Comparison of ENCODE assay signal across 14 cellular contexts in genomic region chr14:38207342-38207741, GRCh38. TPM values are rescaled to one million over a fixed set of nuclear protein-coding genes. Genes with fewer than 3 reads are reported as not detected.
DNase-seq lines count a peak whose midpoint lies in the region; ATAC-seq, FAIRE-seq and TF ChIP-seq lines count a peak whose summit lies in the region.
"Had no signal": no experiment of that assay in that cellular context is flagged by ENCODE, and none has a peak within 500 bp of the region (broad histone marks: within the 10 kb centered on the region; RNA-seq: fewer than 3 reads in every experiment).

No MANE protein-coding gene starts in this region.

- peak overlapping the region; percentile 95 for H3K4me2 ChIP-seq in endothelial cell of umbilical vein (ENCODE audit: insufficient read depth, low read length)

- H4K20me1 ChIP-seq in endothelial cell of umbilical vein (replicated peaks; ENCODE audit: control insufficient read depth, extremely low read depth, insufficient read depth, low read length): no peaks in the 10 kb centered on the region

- H3K27ac ChIP-seq in cardiac muscle cell (no peak overlapping the region), endothelial cell of umbilical vein (ENCODE audit: insufficient read depth, low read depth, low read length) (no peak overlapping the region), muscle layer of duodenum (ENCODE audit: low read length) (peak overlapping the region; percentile 65), tibial artery (no peak overlapping the region)
- no peak overlapping the region for H3K27ac ChIP-seq in CD8-positive, alpha-beta T cell (ENCODE audit: low read depth, low read length)

- no peak overlapping the region for H3K9ac ChIP-seq in endothelial cell of umbilical vein (replicated peaks; ENCODE audit: extremely low read depth, insufficient read depth, low read length)

- peaks cover 29% of the 10 kb centered on the region for H3K4me1 Mint-ChIP-seq in CD8-positive, alpha-beta T cell (ENCODE audit: low read depth)

- H3K4me1 ChIP-seq in cardiac muscle cell (ENCODE audit: low read depth) (no peaks in the 10 kb centered on the region), endothelial cell of umbilical vein (ENCODE audit: control insufficient read depth, extremely low read depth, insufficient read depth, low read length) (peaks cover 36% of the 10 kb centered on the region), muscle layer of duodenum (ENCODE audit: control insufficient read depth in 1 of 2, insufficient read depth in 2 of 2, low read length in 2 of 2) (peaks cover 0 to 20% of the 10 kb centered on the region in 2 donors), tibial artery (peaks cover 0 to 46% (median 38%) of the 10 kb centered on the region in 4 donors)
- peaks cover 23% of the 10 kb centered on the region for H3K4me1 ChIP-seq in CD8-positive, alpha-beta T cell (ENCODE audit: insufficient read depth, low read length)

- H3K9me3 ChIP-seq in cardiac muscle cell (ENCODE audit: low read depth) (no peaks in the 10 kb centered on the region), endothelial cell of umbilical vein (replicated peaks; ENCODE audit: control insufficient read depth, insufficient read depth, low read length) (no peaks in the 10 kb centered on the region), muscle layer of duodenum (ENCODE audit: control insufficient read depth in 1 of 2, low read length in 2 of 2) (peaks cover 0 to 7% of the 10 kb centered on the region in 2 donors), tibial artery (no peaks in the 10 kb centered on the region)
- no peaks in the 10 kb centered on the region for H3K9me3 ChIP-seq in CD8-positive, alpha-beta T cell (ENCODE audit: low read length)

- no peak overlapping the region for H3K4me3 Mint-ChIP-seq in CD8-positive, alpha-beta T cell

- no TSS peak for BruUV-seq in endothelial cell of umbilical vein (replicated peaks; lab: Mats Ljungman, UMichigan)

- H3K27me3 ChIP-seq in cardiac muscle cell: peaks cover 79% of the 10 kb centered on the region
- H3K27me3 ChIP-seq in endothelial cell of umbilical vein (ENCODE audit: control insufficient read depth in 2 of 2, insufficient read depth in 2 of 2, low read length in 2 of 2): no peaks in the 10 kb centered on the region
- H3K27me3 ChIP-seq in muscle layer of duodenum (ENCODE audit: low read depth, low read length): peaks cover 6% of the 10 kb centered on the region
- peaks cover 0 to 38% of the 10 kb centered on the region in 2 donors for H3K27me3 ChIP-seq in tibial artery
- peaks cover 5% of the 10 kb centered on the region for H3K27me3 ChIP-seq in CD8-positive, alpha-beta T cell (ENCODE audit: insufficient read depth, low read length)

- H3K27ac Mint-ChIP-seq in CD8-positive, alpha-beta T cell: no peak overlapping the region

- H3K36me3 ChIP-seq in cardiac muscle cell (no peaks in the 10 kb centered on the region), endothelial cell of umbilical vein (ENCODE audit: control insufficient read depth in 2 of 2, extremely low read depth in 1 of 2, insufficient read depth in 2 of 2, low read length in 2 of 2) (no peaks in the 10 kb centered on the region), muscle layer of duodenum (ENCODE audit: control insufficient read depth in 1 of 2, insufficient read depth in 2 of 2, low read length in 2 of 2) (no peaks in the 10 kb centered on the region), tibial artery (no peaks in the 10 kb centered on the region)
- H3K36me3 ChIP-seq in CD8-positive, alpha-beta T cell (ENCODE audit: insufficient read depth, low read length): no peaks in the 10 kb centered on the region

- dilution Hi-C loops in endothelial cell of umbilical vein (cut with MboI; ENCODE audit: extremely low pct_ligation_motif_present, low sequenced_read_pairs): no loop called here

- peaks cover 5% of the 10 kb centered on the region for H3K9me3 Mint-ChIP-seq in CD8-positive, alpha-beta T cell

- peaks cover 44% of the 10 kb centered on the region for H3K27me3 Mint-ChIP-seq in CD8-positive, alpha-beta T cell (ENCODE audit: low read depth)

- FAIRE-seq in endothelial cell of umbilical vein (lab: Jason Lieb, UNC): peak; percentile 78
- FAIRE-seq: D721Med had no signal

- H2AFZ ChIP-seq in endothelial cell of umbilical vein (ENCODE audit: low read depth, low read length): peak overlapping the region; percentile 81

- H3K79me2 ChIP-seq in endothelial cell of umbilical vein (ENCODE audit: control insufficient read depth, insufficient read depth, low read length): no peaks in the 10 kb centered on the region

- H3K4me3 ChIP-seq in cardiac muscle cell (peak overlapping the region; percentile 12), endothelial cell of umbilical vein (replicated peaks in 1 of 3; ENCODE audit: insufficient read depth in 1 of 3, low read depth in 1 of 3, low read length in 3 of 3) (peak overlapping the region in 2 of 3 experiments; percentile 44 to 58), muscle layer of duodenum (ENCODE audit: low read depth in 1 of 2, low read length in 2 of 2) (peak overlapping the region in 1 of 2 donors; percentile 38), tibial artery (peak overlapping the region; percentile 47 to 55)
- H3K4me3 ChIP-seq in CD8-positive, alpha-beta T cell (ENCODE audit: low read depth, low read length): no peak overlapping the region

- H3K9me1 ChIP-seq in endothelial cell of umbilical vein (replicated peaks; ENCODE audit: control insufficient read depth, extremely low read depth, insufficient read depth, low read length): no peaks in the 10 kb centered on the region

- DNase-seq in cardiac muscle cell (ENCODE audit: low read depth in 1 of 2, low spot score in 1 of 2) (peak in 1 of 2 donors; percentile 9), cardiac septum (ENCODE audit: low spot score) (no peak), endothelial cell of umbilical vein (ENCODE audit: low read depth, low spot score) (peak; percentile 46), tibial artery (no peak), posterior cingulate gyrus (no peak), NCI-H1930 (lab: John Stamatoyannopoulos, UW) (no peak)
- DNase-seq in CD8-positive, alpha-beta T cell: no peak
- DNase-seq: activated CD4-positive, alpha-beta T cell treated with anti-CD3 and anti-CD28 coated beads, Interleukin-2, amount 50 U/mL, for 4 hours; activated naive CD4-positive, alpha-beta T cell; GOT3; T-helper 1 cell had no signal

- TF ChIP-seq POLR2A in endothelial cell of umbilical vein (IDR thresholded peaks at IDR 0.05; ENCODE audit: low read depth, low read length): no peak

- no peak for ATAC-seq in CD8-positive, alpha-beta T cell

- TF ChIP-seq CTCF in cardiac muscle cell (IDR thresholded peaks at IDR 0.05; ENCODE audit: low read depth, low read length) (no peak), endothelial cell of umbilical vein (IDR thresholded peaks at IDR 0.05; ENCODE audit: extremely low read depth in 1 of 2, insufficient read depth in 1 of 2, low read depth in 1 of 2, low read length in 2 of 2) (no peak), tibial artery (IDR thresholded peaks at IDR 0.05) (no peak)
- TF ChIP-seq CTCF in CD8-positive, alpha-beta T cell (IDR thresholded peaks at IDR 0.05): no peak

- POLR2A ChIA-PET in endothelial cell of umbilical vein (lab: Charles Lee): no interaction called here
- POLR2A ChIA-PET in CD8-positive, alpha-beta T cell (lab: Charles Lee): no interaction called here

- CTCF ChIA-PET in endothelial cell of umbilical vein (lab: Charles Lee): interaction anchor here (0.7 to 2.2 kb wide), 8 partner anchors 10 to 808 kb away, joined by 3 to 11 read pairs (median 7); partner anchors contain the start of gene CLEC14A
- CTCF ChIA-PET in CD8-positive, alpha-beta T cell (lab: Charles Lee): interaction anchor here (0.6 to 1.3 kb wide), 2 partner anchors 10 to 11 kb away, joined by 3 to 8 read pairs; no protein-coding TSS in a partner anchor

- H3K36me3 Mint-ChIP-seq in CD8-positive, alpha-beta T cell: no peaks in the 10 kb centered on the region

- intact Hi-C loops in cardiac septum (cut with DNase I) (no loop called here), endothelial cell of umbilical vein (cut with micrococcal nuclease) (loop anchor here (5.0 kb wide), 2 partner anchors 195 to 810 kb away; no protein-coding TSS in a partner anchor), tibial artery (cut with DNase I; ENCODE audit: low total_unique reads) (no loop called here), posterior cingulate gyrus (cut with DNase I) (loop anchor here (10.0 kb wide), 1 partner anchor 303 kb away; no protein-coding TSS in a partner anchor)
- intact Hi-C loops in CD8-positive, alpha-beta T cell (cut with DNase I, micrococcal nuclease): no loop called here

TF ChIP-seq in endothelial cell of umbilical vein, 7 proteins besides CTCF, POLR2A, EP300 and RAD21 (continues in another document):
- TF ChIP-seq FOS (IDR thresholded peaks at IDR 0.05; ENCODE audit: borderline replicate concordance, insufficient read depth, low read length): no peak
- no peak for TF ChIP-seq GATA2 (IDR thresholded peaks at IDR 0.05; ENCODE audit: insufficient read depth, insufficient read length, low read depth, low read length)
- no peak for TF ChIP-seq POLR2AphosphoS5 (IDR thresholded peaks at IDR 0.05; ENCODE audit: insufficient read depth, low read depth, low read length)
- TF ChIP-seq EZH2 (IDR thresholded peaks at IDR 0.05; ENCODE audit: borderline replicate concordance, low read depth, low read length, severe bottlenecking): no peak

RNA-seq across cellular contexts. Expression of gene SSTR1, which starts 0.4 kb away (rescaled TPM):
- not detected in 2 replicates for total RNA-seq in cardiac muscle cell
- not detected in 2 replicates for polyA plus RNA-seq in cardiac muscle cell
- 0.59 TPM for total RNA-seq in cardiac septum
- total RNA-seq in endothelial cell of umbilical vein: 1.2 and 1.4 TPM in 2 replicates
- 1.9 and 2.2 TPM in 2 replicates for polyA plus RNA-seq in endothelial cell of umbilical vein
- polyA plus RNA-seq in endothelial cell of umbilical vein (2011; cell fraction: cytosol; rRNA removed): 1.1 and 1.3 TPM in 2 replicates
- 1.5 and 1.7 TPM in 2 replicates for polyA plus RNA-seq in endothelial cell of umbilical vein (2011; cell fraction: nucleus; rRNA removed)
- polyA plus RNA-seq in endothelial cell of umbilical vein (2012): 0.12 and 0.39 TPM in 2 replicates
- 1.9 and 2.9 TPM in 2 replicates for polyA minus RNA-seq in endothelial cell of umbilical vein
- 13.7 TPM for polyA minus RNA-seq in endothelial cell of umbilical vein (2011; cell fraction: cytosol; rRNA and poly(A)+ RNA removed)
- polyA minus RNA-seq in endothelial cell of umbilical vein (2011; cell fraction: nucleus; rRNA and poly(A)+ RNA removed): 1.5 and 2.1 TPM in 2 replicates
- total RNA-seq in CD8-positive, alpha-beta T cell: not detected
- total RNA-seq: A172 had no signal

RNA-seq across cellular contexts. Expression of gene CLEC14A, which starts 48.6 kb away (rescaled TPM):
- total RNA-seq in cardiac muscle cell: 0.18 and 0.42 TPM in 2 replicates
- 0.49 TPM in 1 of 2 replicates, not detected in the other for polyA plus RNA-seq in cardiac muscle cell
- total RNA-seq in cardiac septum: 31.9 TPM
- 396 and 414 TPM in 2 replicates for total RNA-seq in endothelial cell of umbilical vein
- 562 and 569 TPM in 2 replicates for polyA plus RNA-seq in endothelial cell of umbilical vein
- 388 and 440 TPM in 2 replicates for polyA plus RNA-seq in endothelial cell of umbilical vein (2011; cell fraction: cytosol; rRNA removed)
- 252 and 257 TPM in 2 replicates for polyA plus RNA-seq in endothelial cell of umbilical vein (2011; cell fraction: nucleus; rRNA removed)
- 248 and 278 TPM in 2 replicates for polyA plus RNA-seq in endothelial cell of umbilical vein (2012)
- 365 TPM in 2 replicates for polyA minus RNA-seq in endothelial cell of umbilical vein
- not detected for polyA minus RNA-seq in endothelial cell of umbilical vein (2011; cell fraction: cytosol; rRNA and poly(A)+ RNA removed)
- polyA minus RNA-seq in endothelial cell of umbilical vein (2011; cell fraction: nucleus; rRNA and poly(A)+ RNA removed): 235 and 299 TPM in 2 replicates
- not detected for total RNA-seq in CD8-positive, alpha-beta T cell
- total RNA-seq: A172 had no signal

Comparison
In these comparisons a context has a peak if more than half of its experiments do, and no peak if none do; other contexts are left out.
1. RNA of gene CLEC14A, which starts 48.6 kb away (total RNA-seq): 396 to 414 TPM in endothelial cell of umbilical vein and 31.9 TPM in cardiac septum (single experiment); 0.18 to 0.42 TPM in cardiac muscle cell and not detected in CD8-positive, alpha-beta T cell; every median in the first group is over 10 times any median in the second.
2. intact Hi-C loops: an anchor here in endothelial cell of umbilical vein (5.0 kb wide) and posterior cingulate gyrus (10.0 kb wide); none called in cardiac septum, tibial artery and CD8-positive, alpha-beta T cell.